1 cellular context compared by ENCODE assay signal in the genomic region with DNA sequence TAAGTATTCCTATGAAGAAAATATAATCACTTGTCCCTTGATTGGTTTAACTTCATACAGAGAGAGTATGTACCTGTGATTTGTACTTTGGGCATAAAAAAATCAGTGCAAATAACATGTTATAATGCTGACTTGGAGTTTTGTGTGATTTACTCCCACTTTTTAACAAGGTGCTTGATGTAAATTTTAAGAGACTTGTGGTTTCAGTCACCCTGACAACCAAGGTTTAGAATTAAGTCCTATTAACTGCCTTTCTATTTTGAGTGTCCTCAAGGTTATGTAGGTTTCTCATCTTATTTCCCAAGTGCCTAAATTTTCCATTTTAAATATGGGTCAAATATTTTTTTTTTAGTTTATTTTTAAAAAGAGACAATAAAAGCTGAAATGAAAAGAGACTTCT.
TF ChIP-seq lines count a peak whose summit lies in the region.

No MANE protein-coding gene starts in this region.

TF ChIP-seq in GM23338, 12 proteins besides CTCF, POLR2A, EP300 and RAD21 (continued from another document):
- TF ChIP-seq, protein P1, sequence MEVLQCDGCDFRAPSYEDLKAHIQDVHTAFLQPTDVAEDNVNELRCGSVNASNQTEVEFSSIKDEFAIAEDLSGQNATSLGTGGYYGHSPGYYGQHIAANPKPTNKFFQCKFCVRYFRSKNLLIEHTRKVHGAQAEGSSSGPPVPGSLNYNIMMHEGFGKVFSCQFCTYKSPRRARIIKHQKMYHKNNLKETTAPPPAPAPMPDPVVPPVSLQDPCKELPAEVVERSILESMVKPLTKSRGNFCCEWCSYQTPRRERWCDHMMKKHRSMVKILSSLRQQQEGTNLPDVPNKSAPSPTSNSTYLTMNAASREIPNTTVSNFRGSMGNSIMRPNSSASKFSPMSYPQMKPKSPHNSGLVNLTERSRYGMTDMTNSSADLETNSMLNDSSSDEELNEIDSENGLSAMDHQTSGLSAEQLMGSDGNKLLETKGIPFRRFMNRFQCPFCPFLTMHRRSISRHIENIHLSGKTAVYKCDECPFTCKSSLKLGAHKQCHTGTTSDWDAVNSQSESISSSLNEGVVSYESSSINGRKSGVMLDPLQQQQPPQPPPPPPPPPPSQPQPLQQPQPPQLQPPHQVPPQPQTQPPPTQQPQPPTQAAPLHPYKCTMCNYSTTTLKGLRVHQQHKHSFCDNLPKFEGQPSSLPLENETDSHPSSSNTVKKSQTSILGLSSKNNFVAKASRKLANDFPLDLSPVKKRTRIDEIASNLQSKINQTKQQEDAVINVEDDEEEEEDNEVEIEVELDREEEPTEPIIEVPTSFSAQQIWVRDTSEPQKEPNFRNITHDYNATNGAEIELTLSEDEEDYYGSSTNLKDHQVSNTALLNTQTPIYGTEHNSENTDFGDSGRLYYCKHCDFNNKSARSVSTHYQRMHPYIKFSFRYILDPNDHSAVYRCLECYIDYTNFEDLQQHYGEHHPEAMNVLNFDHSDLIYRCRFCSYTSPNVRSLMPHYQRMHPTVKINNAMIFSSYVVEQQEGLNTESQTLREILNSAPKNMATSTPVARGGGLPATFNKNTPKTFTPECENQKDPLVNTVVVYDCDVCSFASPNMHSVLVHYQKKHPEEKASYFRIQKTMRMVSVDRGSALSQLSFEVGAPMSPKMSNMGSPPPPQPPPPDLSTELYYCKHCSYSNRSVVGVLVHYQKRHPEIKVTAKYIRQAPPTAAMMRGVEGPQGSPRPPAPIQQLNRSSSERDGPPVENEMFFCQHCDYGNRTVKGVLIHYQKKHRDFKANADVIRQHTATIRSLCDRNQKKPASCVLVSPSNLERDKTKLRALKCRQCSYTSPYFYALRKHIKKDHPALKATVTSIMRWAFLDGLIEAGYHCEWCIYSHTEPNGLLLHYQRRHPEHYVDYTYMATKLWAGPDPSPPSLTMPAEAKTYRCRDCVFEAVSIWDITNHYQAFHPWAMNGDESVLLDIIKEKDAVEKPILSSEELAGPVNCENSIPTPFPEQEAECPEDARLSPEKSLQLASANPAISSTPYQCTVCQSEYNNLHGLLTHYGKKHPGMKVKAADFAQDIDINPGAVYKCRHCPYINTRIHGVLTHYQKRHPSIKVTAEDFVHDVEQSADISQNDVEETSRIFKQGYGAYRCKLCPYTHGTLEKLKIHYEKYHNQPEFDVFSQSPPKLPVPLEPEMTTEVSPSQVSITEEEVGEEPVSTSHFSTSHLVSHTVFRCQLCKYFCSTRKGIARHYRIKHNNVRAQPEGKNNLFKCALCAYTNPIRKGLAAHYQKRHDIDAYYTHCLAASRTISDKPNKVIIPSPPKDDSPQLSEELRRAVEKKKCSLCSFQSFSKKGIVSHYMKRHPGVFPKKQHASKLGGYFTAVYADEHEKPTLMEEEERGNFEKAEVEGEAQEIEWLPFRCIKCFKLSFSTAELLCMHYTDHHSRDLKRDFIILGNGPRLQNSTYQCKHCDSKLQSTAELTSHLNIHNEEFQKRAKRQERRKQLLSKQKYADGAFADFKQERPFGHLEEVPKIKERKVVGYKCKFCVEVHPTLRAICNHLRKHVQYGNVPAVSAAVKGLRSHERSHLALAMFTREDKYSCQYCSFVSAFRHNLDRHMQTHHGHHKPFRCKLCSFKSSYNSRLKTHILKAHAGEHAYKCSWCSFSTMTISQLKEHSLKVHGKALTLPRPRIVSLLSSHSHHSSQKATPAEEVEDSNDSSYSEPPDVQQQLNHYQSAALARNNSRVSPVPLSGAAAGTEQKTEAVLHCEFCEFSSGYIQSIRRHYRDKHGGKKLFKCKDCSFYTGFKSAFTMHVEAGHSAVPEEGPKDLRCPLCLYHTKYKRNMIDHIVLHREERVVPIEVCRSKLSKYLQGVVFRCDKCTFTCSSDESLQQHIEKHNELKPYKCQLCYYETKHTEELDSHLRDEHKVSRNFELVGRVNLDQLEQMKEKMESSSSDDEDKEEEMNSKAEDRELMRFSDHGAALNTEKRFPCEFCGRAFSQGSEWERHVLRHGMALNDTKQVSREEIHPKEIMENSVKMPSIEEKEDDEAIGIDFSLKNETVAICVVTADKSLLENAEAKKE (CRISPR knock-in tag; IDR thresholded peaks at IDR 0.05) = no peak
- TF ChIP-seq REST (IDR thresholded peaks at IDR 0.05; ENCODE audit: unreplicated experiment) (no peak), NANOG (IDR thresholded peaks at IDR 0.05; ENCODE audit: borderline replicate concordance) (no peak), JUNB (IDR thresholded peaks at IDR 0.05; ENCODE audit: unreplicated experiment) (no peak), CREB1 (CRISPR knock-in tag; IDR thresholded peaks at IDR 0.05; ENCODE audit: low read depth) (no peak), STAT1 (IDR thresholded peaks at IDR 0.05; ENCODE audit: unreplicated experiment) (no peak), ZNF114 (CRISPR knock-in tag; IDR thresholded peaks at IDR 0.05) (no peak), ZNF331 (CRISPR knock-in tag; IDR thresholded peaks at IDR 0.05; ENCODE audit: low read depth) (no peak), POLR2AphosphoS5 (IDR thresholded peaks at IDR 0.05; ENCODE audit: low read depth) (no peak), EZH2phosphoT487 (IDR thresholded peaks at IDR 0.05; ENCODE audit: unreplicated experiment) (no peak)
- TF ChIP-seq, protein P2, sequence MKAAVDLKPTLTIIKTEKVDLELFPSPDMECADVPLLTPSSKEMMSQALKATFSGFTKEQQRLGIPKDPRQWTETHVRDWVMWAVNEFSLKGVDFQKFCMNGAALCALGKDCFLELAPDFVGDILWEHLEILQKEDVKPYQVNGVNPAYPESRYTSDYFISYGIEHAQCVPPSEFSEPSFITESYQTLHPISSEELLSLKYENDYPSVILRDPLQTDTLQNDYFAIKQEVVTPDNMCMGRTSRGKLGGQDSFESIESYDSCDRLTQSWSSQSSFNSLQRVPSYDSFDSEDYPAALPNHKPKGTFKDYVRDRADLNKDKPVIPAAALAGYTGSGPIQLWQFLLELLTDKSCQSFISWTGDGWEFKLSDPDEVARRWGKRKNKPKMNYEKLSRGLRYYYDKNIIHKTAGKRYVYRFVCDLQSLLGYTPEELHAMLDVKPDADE (IDR thresholded peaks at IDR 0.05) = no peak
